Comparison of ENCODE assay signal across 38 cellular contexts in the genomic region with DNA sequence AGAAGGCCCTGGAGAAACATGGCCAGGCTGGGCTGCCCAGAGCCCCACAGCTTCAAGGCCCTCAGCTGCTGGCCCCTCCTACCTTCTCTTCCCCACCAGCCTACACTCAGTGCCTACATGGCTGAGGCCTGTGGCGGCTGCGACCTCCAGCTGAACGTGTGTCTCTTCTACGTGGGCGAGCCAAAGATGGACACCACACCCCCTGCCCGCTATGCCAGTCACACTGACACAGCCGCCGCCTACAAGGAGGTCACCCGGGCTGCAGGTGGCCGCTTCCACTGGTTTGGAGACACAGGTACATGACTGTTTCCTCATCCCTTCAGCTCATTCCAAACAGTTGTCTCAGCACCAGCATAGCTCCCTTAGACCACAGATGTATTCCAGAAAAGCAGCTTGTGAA. TPM values are rescaled to one million over a fixed set of nuclear protein-coding genes. Genes with fewer than 3 reads are reported as not detected.
"Had no signal": no experiment of that assay in that cellular context is flagged by ENCODE, and none has a peak within 500 bp of the region (broad histone marks: within the 10 kb centered on the region; RNA-seq: fewer than 3 reads in every experiment).

No MANE protein-coding gene starts in this region.

- ATAC-seq: activated CD8-positive, alpha-beta T cell treated with anti-CD3 and anti-CD28 coated beads for 36 hours; activated naive CD4-positive, alpha-beta T cell treated with anti-CD3 and anti-CD28 coated beads, Interleukin-2, amount 50 U/mL, for 72 hours; activated T-cell treated with anti-CD3 and anti-CD28 coated beads, Interleukin-2, amount 50 U/mL, for 4 hours; activated T-cell treated with anti-CD3 and anti-CD28 coated beads, Interleukin-2, amount 50 U/mL, for 72 hours; activated T-helper 17 cell treated with anti-CD3 and anti-CD28 coated beads, Interleukin-2, amount 50 U/mL, for 72 hours; body of pancreas had no signal

- H3K9me3 Mint-ChIP-seq: activated CD8-positive, alpha-beta T cell treated with anti-CD3 and anti-CD28 coated beads for 36 hours; activated naive CD8-positive, alpha-beta T cell treated with anti-CD3 and anti-CD28 coated beads for 36 hours; activated T-helper 1 cell treated with anti-CD3 and anti-CD28 coated beads, Interleukin-12 subunit alpha, Interleukin-12 subunit beta, Interleukin-2, Interleukin-4 antibody, amounts not matched to agents 30 ng/mL and 10 ng/mL and 1 ng/mL, durations not matched to agents 14 hours and 24 hours and 36 hours; T-helper 2 cell treated with Interferon-gamma antibody and Interleukin-4, amounts not matched to agents 5 μg/mL and 100 μg/mL, for 36 hours had no signal

- H3K27me3 ChIP-seq: adrenal gland, body of pancreas, brain microvascular endothelial cell, breast epithelium had no signal

- H3K4me3 ChIP-seq: adrenal gland, body of pancreas, breast epithelium had no signal

- DNase-seq: activated B cell treated with CpG ODN at 0.5 μM for 24 hours; activated CD4-positive, alpha-beta memory T cell treated with anti-CD3 and anti-CD28 coated beads for 36 hours; activated CD4-positive, alpha-beta T cell treated with anti-CD3 and anti-CD28 coated beads for 4 hours; activated CD4-positive, alpha-beta T cell treated with anti-CD3 and anti-CD28 coated beads, Interleukin-2, amount 10 ng/mL, durations not matched to agents 24 days and 14 days; activated CD4-positive, alpha-beta T cell treated with anti-CD3 and anti-CD28 coated beads, Interleukin-2, amount 50 U/mL, for 1 hour; activated CD4-positive, alpha-beta T cell treated with anti-CD3 and anti-CD28 coated beads, Interleukin-2, amount 50 U/mL, for 4 hours; activated CD4-positive, CD25-positive, alpha-beta regulatory T cell treated with anti-CD3 and anti-CD28 coated beads, Interleukin-2, amount 50 U/mL, for 72 hours; activated CD8-positive, alpha-beta memory T cell treated with anti-CD3 and anti-CD28 coated beads, Interleukin-2, amount 50 U/mL, for 4 hours; activated CD8-positive, alpha-beta T cell treated with anti-CD3 and anti-CD28 coated beads for 36 hours; activated effector memory CD4-positive, alpha-beta T cell treated with anti-CD3 and anti-CD28 coated beads, Interleukin-2, amount 50 U/mL, for 16 hours; activated gamma-delta T cell treated with Interleukin-2 at 50 U/mL for 16 hours; activated naive CD4-positive, alpha-beta T cell; activated naive CD4-positive, alpha-beta T cell treated with anti-CD3 and anti-CD28 coated beads for 36 hours; activated naive CD4-positive, alpha-beta T cell treated with anti-CD3 and anti-CD28 coated beads, Interleukin-2, amount 50 U/mL, for 16 hours; activated naive CD8-positive, alpha-beta T cell treated with anti-CD3 and anti-CD28 coated beads for 36 hours; activated T-cell treated with anti-CD3 and anti-CD28 coated beads for 4 hours; activated T-cell treated with anti-CD3 and anti-CD28 coated beads, Interleukin-2, amount 50 U/mL, for 1 hour; activated T-cell treated with anti-CD3 and anti-CD28 coated beads, Interleukin-2, amount 50 U/mL, for 4 hours; activated T-cell treated with anti-CD3 and anti-CD28 coated beads, Interleukin-2, amount 50 U/mL, for 72 hours; adrenal gland; amniotic stem cell; aorta; body of pancreas; brain microvascular endothelial cell; central memory CD4-positive, alpha-beta T cell; T-helper 1 cell; T-helper 2 cell; T-helper 9 cell had no signal

- H3K36me3 Mint-ChIP-seq: activated CD4-positive, alpha-beta memory T cell treated with anti-CD3 and anti-CD28 coated beads for 36 hours; activated naive CD8-positive, alpha-beta T cell treated with anti-CD3 and anti-CD28 coated beads for 36 hours had no signal

- H3K4me1 ChIP-seq: adrenal gland, body of pancreas, breast epithelium had no signal

- H3K27me3 Mint-ChIP-seq: activated CD4-positive, alpha-beta memory T cell treated with anti-CD3 and anti-CD28 coated beads for 36 hours; activated naive CD8-positive, alpha-beta T cell treated with anti-CD3 and anti-CD28 coated beads for 36 hours had no signal

- H3K27ac Mint-ChIP-seq: activated B cell treated with CpG ODN at 0.5 μM for 24 hours; activated CD4-positive, alpha-beta memory T cell treated with anti-CD3 and anti-CD28 coated beads for 36 hours; activated CD4-positive, alpha-beta T cell treated with anti-CD3 and anti-CD28 coated beads, Interleukin-2, amount 10 ng/mL, durations not matched to agents 24 days and 14 days; activated CD8-positive, alpha-beta T cell treated with anti-CD3 and anti-CD28 coated beads for 36 hours; activated naive CD4-positive, alpha-beta T cell treated with anti-CD3 and anti-CD28 coated beads for 36 hours; activated naive CD4-positive, alpha-beta T cell treated with anti-CD3 and anti-CD28 coated beads, Interleukin-2, amount 50 U/mL, for 72 hours; activated naive CD8-positive, alpha-beta T cell treated with anti-CD3 and anti-CD28 coated beads for 36 hours; activated T-cell treated with anti-CD3 and anti-CD28 coated beads, Interleukin-2, amount 50 U/mL, for 72 hours; activated T-helper 1 cell treated with anti-CD3 and anti-CD28 coated beads, Interleukin-12 subunit alpha, Interleukin-12 subunit beta, Interleukin-2, Interleukin-4 antibody, amounts not matched to agents 30 ng/mL and 10 ng/mL and 1 ng/mL, durations not matched to agents 14 hours and 24 hours and 36 hours; activated T-helper 17 cell treated with anti-CD3 and anti-CD28 coated beads, Interleukin-2, amount 50 U/mL, for 72 hours; T-helper 1 cell treated with Interleukin-12 subunit alpha and Interleukin-12 subunit beta and Interleukin-4 antibody, amounts not matched to agents 30 μg/mL and 1 μg/mL, for 36 hours; T-helper 2 cell treated with Interferon-gamma antibody and Interleukin-4, amounts not matched to agents 5 μg/mL and 100 μg/mL, for 36 hours had no signal

- H3K27ac ChIP-seq: adrenal gland, body of pancreas, brain microvascular endothelial cell, breast epithelium, VCaP had no signal

- H3K36me3 ChIP-seq: adrenal gland, brain microvascular endothelial cell, breast epithelium had no signal

- H3K9me3 ChIP-seq: adrenal gland, body of pancreas, breast epithelium had no signal

- H3K4me1 Mint-ChIP-seq: activated B cell treated with CpG ODN at 0.5 μM for 24 hours; activated CD4-positive, alpha-beta T cell treated with anti-CD3 and anti-CD28 coated beads, Interleukin-2, amount 10 ng/mL, durations not matched to agents 24 days and 14 days; activated naive CD8-positive, alpha-beta T cell treated with anti-CD3 and anti-CD28 coated beads for 36 hours; activated T-helper 17 cell treated with anti-CD3 and anti-CD28 coated beads, Interleukin-2, amount 50 U/mL, for 72 hours had no signal

- H3K4me3 Mint-ChIP-seq: activated B cell treated with CpG ODN at 0.5 μM for 24 hours; activated CD4-positive, alpha-beta memory T cell treated with anti-CD3 and anti-CD28 coated beads for 36 hours; activated CD4-positive, alpha-beta T cell treated with anti-CD3 and anti-CD28 coated beads, Interleukin-2, amount 10 ng/mL, durations not matched to agents 24 days and 14 days; activated CD8-positive, alpha-beta T cell treated with anti-CD3 and anti-CD28 coated beads for 36 hours; activated naive CD4-positive, alpha-beta T cell treated with anti-CD3 and anti-CD28 coated beads for 36 hours; activated naive CD8-positive, alpha-beta T cell treated with anti-CD3 and anti-CD28 coated beads for 36 hours; activated T-cell treated with anti-CD3 and anti-CD28 coated beads, Interleukin-2, amount 50 U/mL, for 4 hours; activated T-cell treated with anti-CD3 and anti-CD28 coated beads, Interleukin-2, amount 50 U/mL, for 72 hours; activated T-helper 1 cell treated with anti-CD3 and anti-CD28 coated beads, Interleukin-12 subunit alpha, Interleukin-12 subunit beta, Interleukin-2, Interleukin-4 antibody, amounts not matched to agents 30 ng/mL and 10 ng/mL and 1 ng/mL, durations not matched to agents 14 hours and 24 hours and 36 hours; activated T-helper 17 cell treated with anti-CD3 and anti-CD28 coated beads, Interleukin-2, amount 50 U/mL, for 72 hours; T-helper 1 cell treated with Interleukin-12 subunit alpha and Interleukin-12 subunit beta and Interleukin-4 antibody, amounts not matched to agents 30 μg/mL and 1 μg/mL, for 36 hours; T-helper 2 cell treated with Interferon-gamma antibody and Interleukin-4, amounts not matched to agents 5 μg/mL and 100 μg/mL, for 36 hours had no signal

RNA-seq across cellular contexts. Expression of gene SDR42E2, which starts 29.5 kb away (rescaled TPM):
- total RNA-seq: activated CD8-positive, alpha-beta memory T cell treated with anti-CD3 and anti-CD28 coated beads for 36 hours; activated naive CD8-positive, alpha-beta T cell treated with anti-CD3 and anti-CD28 coated beads for 36 hours; activated T-cell treated with anti-CD3 and anti-CD28 coated beads, Interleukin-2, amount 50 U/mL, for 4 hours; activated T-helper 1 cell treated with anti-CD3 and anti-CD28 coated beads, Interleukin-12 subunit alpha, Interleukin-12 subunit beta, Interleukin-2, Interleukin-4 antibody, amounts not matched to agents 30 ng/mL and 10 ng/mL and 1 ng/mL, durations not matched to agents 14 hours and 24 hours and 36 hours; activated T-helper 17 cell treated with anti-CD3 and anti-CD28 coated beads, Interleukin-2, amount 50 U/mL, for 72 hours; adrenal gland; aorta; astrocyte; cardiac septum had no signal

RNA-seq across cellular contexts. Expression of gene VWA3A, which starts 40.5 kb away (rescaled TPM):
- total RNA-seq: activated CD4-positive, alpha-beta T cell treated with anti-CD3 and anti-CD28 coated beads, Interleukin-2, amount 10 ng/mL, durations not matched to agents 24 days and 14 days; activated CD8-positive, alpha-beta T cell treated with anti-CD3 and anti-CD28 coated beads for 36 hours; activated naive CD4-positive, alpha-beta T cell treated with anti-CD3 and anti-CD28 coated beads for 36 hours; activated T-helper 17 cell treated with anti-CD3 and anti-CD28 coated beads, Interleukin-2, amount 50 U/mL, for 72 hours; astrocyte; cardiac septum had no signal
